8 cellular contexts compared by ENCODE assay signal in genomic region chr3:80114694-80115093, GRCh38.
"Had no signal": no experiment of that assay in that cellular context is flagged by ENCODE, and none has a peak within 500 bp of the region (broad histone marks: within the 10 kb centered on the region; RNA-seq: fewer than 3 reads in every experiment).

No MANE protein-coding gene starts in this region.

- H3K4me2 ChIP-seq: GM23338 had no signal

- FAIRE-seq: H1, H54, HTR-8/SVneo, K562 had no signal

- ATAC-seq: GM23338, K562 had no signal

- H2AFZ ChIP-seq: GM23338 had no signal

- H3K4me3 ChIP-seq: GM23338, K562 had no signal

- DNase-seq: H9, HCEC 1CT, KG1 had no signal
